8 cellular contexts compared by ENCODE assay signal in the genomic region with DNA sequence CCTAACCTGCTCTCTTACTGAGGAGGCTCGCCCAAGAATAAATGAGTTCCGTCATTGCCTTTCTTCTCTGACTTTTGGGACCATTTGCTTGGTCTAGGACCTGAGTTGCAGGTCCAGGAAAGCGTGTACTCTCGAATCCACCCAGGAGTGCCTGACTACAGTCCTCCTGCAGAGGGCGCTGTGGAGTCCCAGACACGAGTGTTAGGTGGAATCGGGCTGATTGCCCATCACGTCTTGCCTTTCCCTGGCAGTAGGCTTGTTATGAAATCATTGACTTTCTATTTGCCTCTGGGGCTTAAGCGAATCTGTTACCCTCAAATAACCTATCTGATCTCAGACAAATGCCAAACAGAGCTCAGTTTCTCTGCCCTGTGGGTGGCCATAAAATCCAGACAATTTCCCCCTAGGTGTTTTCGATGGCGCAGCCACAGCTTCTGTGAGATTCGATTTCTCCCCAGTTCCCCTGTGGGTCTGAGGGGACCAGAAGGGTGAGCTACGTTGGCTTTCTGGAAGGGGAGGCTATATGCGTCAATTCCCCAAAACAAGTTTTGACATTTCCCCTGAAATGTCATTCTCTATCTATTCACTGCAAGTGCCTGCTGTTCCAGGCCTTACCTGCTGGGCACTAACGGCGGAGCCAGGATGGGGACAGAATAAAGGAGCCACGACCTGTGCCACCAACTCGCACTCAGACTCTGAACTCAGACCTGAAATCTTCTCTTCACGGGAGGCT.
DNase-seq lines count a peak whose midpoint lies in the region; ATAC-seq and TF ChIP-seq lines count a peak whose summit lies in the region.

A gene with protein sequence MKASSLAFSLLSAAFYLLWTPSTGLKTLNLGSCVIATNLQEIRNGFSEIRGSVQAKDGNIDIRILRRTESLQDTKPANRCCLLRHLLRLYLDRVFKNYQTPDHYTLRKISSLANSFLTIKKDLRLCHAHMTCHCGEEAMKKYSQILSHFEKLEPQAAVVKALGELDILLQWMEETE (plus strand): TSS at position 685 of the 733 bp plus-strand sequence. CDS start 230 bp downstream, outside the sequence.

- H3K36me3 ChIP-seq in brain microvascular endothelial cell (replicated peaks), result no peaks in the 10 kb centered on the region

- DNase-seq in NCI-H1092 treated with DMSO at 0.1 percent for 48 hours (lab: John Stamatoyannopoulos, UW), result peak; percentile 48
- DNase-seq in UCSD-AML1 (lab: John Stamatoyannopoulos, UW; ENCODE audit: unreplicated experiment), result peak; percentile 73
- DNase-seq in brain microvascular endothelial cell, result peak; percentile 49
- peak; percentile 85 for DNase-seq in islet precursor cell
- DNase-seq in stimulated activated CD4-positive, alpha-beta T cell treated with anti-CD3 and anti-CD28 coated beads, Interleukin-2, amount 100 ng/mL, for 24 hours, result peak; percentile 91 to 94

- ATAC-seq in GM21619 (IDR thresholded peaks at IDR 0.05; ENCODE audit: unreplicated experiment), result no peak
- ATAC-seq in HG02763 (IDR thresholded peaks at IDR 0.05; ENCODE audit: unreplicated experiment), result no peak

- H3K4me3 ChIP-seq in brain microvascular endothelial cell (ENCODE audit: low read depth, low read length), result no peak within 1 kb of the TSS

- TF ChIP-seq CTCF in GM12872 (IDR thresholded peaks at IDR 0.05; ENCODE audit: insufficient read depth, low read depth, low read length), result peak; percentile 98
- peak; percentile 95 for TF ChIP-seq CTCF in brain microvascular endothelial cell (IDR thresholded peaks at IDR 0.05; ENCODE audit: low read depth, low read length, missing control alignments)

- in situ Hi-C loops in brain microvascular endothelial cell (cut with HindIII; ENCODE audit: low pct_ligation_motif_present, low sequenced_read_pairs), result no loop called here

- H3K27me3 ChIP-seq in brain microvascular endothelial cell (replicated peaks), result peaks cover 16% of the 10 kb centered on the region

- H3K27ac ChIP-seq in brain microvascular endothelial cell, result no peak within 1 kb of the TSS
